29 cellular contexts compared by ENCODE assay signal in genomic region chr1:115211071-115211745, GRCh38.
A peak's percentile ranks its signal among the peaks of the same experiment; 100 is the strongest.
DNase-seq lines count a peak whose midpoint lies in the region; ATAC-seq, FAIRE-seq and TF ChIP-seq lines count a peak whose summit lies in the region.
"Had no signal": no experiment of that assay in that cellular context is flagged by ENCODE, and none has a peak within 500 bp of the region (broad histone marks: within the 10 kb centered on the region; RNA-seq: fewer than 3 reads in every experiment).

No MANE protein-coding gene starts in this region.

- DNase-seq in HepG2 (ENCODE audit: low spot score) = no peak
- peak; percentile 60 for DNase-seq in esophagus muscularis mucosa (ENCODE audit: extremely low spot score)
- DNase-seq in left ventricle myocardium superior = no peak
- no peak for DNase-seq in GM12892 (ENCODE audit: insufficient read length)
- no peak for DNase-seq in NCI-H524 (lab: John Stamatoyannopoulos, UW)
- no peak for DNase-seq in activated T-cell treated with anti-CD3 and anti-CD28 coated beads, Interleukin-2, amount 50 U/mL, for 4 hours
- DNase-seq in T1000 (lab: John Stamatoyannopoulos, UW) = no peak
- DNase-seq: activated CD4-positive, alpha-beta T cell treated with anti-CD3 and anti-CD28 coated beads for 48 hours; activated naive CD4-positive, alpha-beta T cell treated with anti-CD3 and anti-CD28 coated beads, Interleukin-2, amount 50 U/mL, for 16 hours; DND-41; GOT3; head of caudate nucleus; Karpas-422; kidney glomerular epithelial cell; mucosa of descending colon; NCI-H1417 treated with DMSO at 0.1 percent for 48 hours; NCI-H2081; NCI-H69; small intestine; stimulated activated naive CD8-positive, alpha-beta T cell treated with anti-CD3 and anti-CD28 coated beads, Interleukin-15, Interleukin-2, amounts not matched to agents 100 U/mL and 50 U/mL, for 24 hours; T-helper 9 cell had no signal

- no peaks in the 10 kb centered on the region for H3K27me3 ChIP-seq in liver (ENCODE audit: control insufficient read depth in 4 of 4, insufficient read depth in 4 of 4, low read length in 3 of 4)
- H3K27me3 ChIP-seq in HepG2 (ENCODE audit: control insufficient read depth in 1 of 2, insufficient read depth in 2 of 2, low read length in 2 of 2) = no peaks in the 10 kb centered on the region
- no peaks in the 10 kb centered on the region for H3K27me3 ChIP-seq in esophagus muscularis mucosa
- H3K27me3 ChIP-seq: foreskin keratinocyte, SJSA1 had no signal

- no peaks in the 10 kb centered on the region for H3K9me3 Mint-ChIP-seq in activated T-cell treated with anti-CD3 and anti-CD28 coated beads, Interleukin-2, amount 50 U/mL, for 4 hours
- H3K9me3 Mint-ChIP-seq: activated T-helper 2 cell treated with anti-CD3 and anti-CD28 coated beads, Interferon-gamma antibody, Interleukin-2, Interleukin-4, amounts not matched to agents 10 μg/mL and 5 μg/mL and 100 μg/mL, durations not matched to agents 14 hours and 24 hours and 36 hours had no signal

- H3K36me3 ChIP-seq in liver (ENCODE audit: control insufficient read depth in 4 of 4, insufficient read depth in 3 of 4, low read depth in 1 of 4, low read length in 3 of 4) (no peaks in the 10 kb centered on the region), HepG2 (replicated peaks in 1 of 2; ENCODE audit: control insufficient read depth in 1 of 2, insufficient read depth in 2 of 2, low read length in 2 of 2) (no peaks in the 10 kb centered on the region), esophagus muscularis mucosa (no peaks in the 10 kb centered on the region)
- H3K36me3 ChIP-seq: SJSA1 had no signal

- no peaks in the 10 kb centered on the region for H3K4me1 Mint-ChIP-seq in activated T-cell treated with anti-CD3 and anti-CD28 coated beads, Interleukin-2, amount 50 U/mL, for 4 hours (ENCODE audit: low read depth)
- H3K4me1 Mint-ChIP-seq: nephron had no signal

- H3K4me3 ChIP-seq in liver (ENCODE audit: low read depth in 1 of 3, low read length in 3 of 3) (no peak overlapping the region), HepG2 (replicated peaks in 1 of 3; ENCODE audit: insufficient read depth in 1 of 3, low read depth in 2 of 3, low read length in 3 of 3) (no peak overlapping the region), esophagus muscularis mucosa (no peak overlapping the region)
- H3K4me3 ChIP-seq: mucosa of descending colon, SJSA1 had no signal

- H2AFZ ChIP-seq in HepG2 (ENCODE audit: low read length) = no peak overlapping the region

- BruUV-seq in HepG2 (replicated peaks; lab: Mats Ljungman, UMichigan) = no TSS peak

- POLR2A ChIA-PET in HepG2 (lab: Yijun Ruan, JAX) = no interaction called here

- H3K4me2 ChIP-seq in HepG2 (ENCODE audit: low read depth, low read length) = no peak overlapping the region

- ATAC-seq in HepG2 = no peak
- ATAC-seq in left ventricle myocardium superior = peak; percentile 71
- no peak for ATAC-seq in activated T-cell treated with anti-CD3 and anti-CD28 coated beads, Interleukin-2, amount 50 U/mL, for 4 hours
- ATAC-seq: mucosa of descending colon; stimulated activated naive CD8-positive, alpha-beta T cell treated with anti-CD3 and anti-CD28 coated beads, Interleukin-15, Interleukin-2, amounts not matched to agents 100 U/mL and 50 U/mL, for 24 hours had no signal

- WGBS in liver = 83% methylated on average over 3 of the region's 3 CpGs
- WGBS in HepG2 (ENCODE audit: low lambda C conversion rate) = 25% methylated on average over 1 of the region's 3 CpGs
- 80% methylated on average over 3 of the region's 3 CpGs for WGBS in esophagus muscularis mucosa

- no peak for TF ChIP-seq POLR2A in HepG2 (IDR thresholded peaks at IDR 0.05; ENCODE audit: insufficient read depth in 1 of 2, low read depth in 2 of 2, low read length in 2 of 2)
- no peak for TF ChIP-seq POLR2A in esophagus muscularis mucosa (IDR thresholded peaks at IDR 0.05; ENCODE audit: low read depth)
- no peak for TF ChIP-seq POLR2A in GM12892 (IDR thresholded peaks at IDR 0.05; ENCODE audit: low read depth, low read length)

- H3K27ac ChIP-seq in liver (ENCODE audit: low read depth in 1 of 2, low read length in 2 of 2) (no peak overlapping the region), HepG2 (ENCODE audit: extremely low read length, insufficient read depth, low read length) (no peak overlapping the region), esophagus muscularis mucosa (replicated peaks in 1 of 4) (no peak overlapping the region)
- H3K27ac ChIP-seq: foreskin keratinocyte, SJSA1 had no signal

- FAIRE-seq in HepG2 (lab: Jason Lieb, UNC) (no peak), GM12892 (lab: Jason Lieb, UNC) (no peak)
- FAIRE-seq: D721Med, endothelial cell of umbilical vein, RCC 7860, small intestine had no signal

- H3K4me3 Mint-ChIP-seq in activated T-cell treated with anti-CD3 and anti-CD28 coated beads, Interleukin-2, amount 50 U/mL, for 4 hours = no peak overlapping the region
- H3K4me3 Mint-ChIP-seq: nephron had no signal

- intact Hi-C loops in HepG2 (cut with micrococcal nuclease; ENCODE audit: unreplicated experiment) (no loop called here), esophagus muscularis mucosa (cut with DNase I) (no loop called here), left ventricle myocardium superior (cut with micrococcal nuclease) (no loop called here)

- H3K4me1 ChIP-seq in liver (ENCODE audit: control insufficient read depth in 4 of 4, insufficient read depth in 4 of 4, low read length in 3 of 4) (no peaks in the 10 kb centered on the region), HepG2 (ENCODE audit: insufficient read depth, low read length) (no peaks in the 10 kb centered on the region), esophagus muscularis mucosa (peaks cover 0 to 4% (median 0%) of the 10 kb centered on the region in 4 donors)
- H3K4me1 ChIP-seq: SJSA1 had no signal

- H3K36me3 Mint-ChIP-seq in activated T-cell treated with anti-CD3 and anti-CD28 coated beads, Interleukin-2, amount 50 U/mL, for 4 hours (ENCODE audit: insufficient read depth) = no peaks in the 10 kb centered on the region

- no peaks in the 10 kb centered on the region for H3K9me3 ChIP-seq in liver (ENCODE audit: control insufficient read depth in 4 of 4, low read length in 3 of 4)
- no peaks in the 10 kb centered on the region for H3K9me3 ChIP-seq in HepG2 (ENCODE audit: low read length)
- H3K9me3 ChIP-seq in esophagus muscularis mucosa = no peaks in the 10 kb centered on the region
- H3K9me3 ChIP-seq: mucosa of descending colon, SJSA1 had no signal

- H3K9ac ChIP-seq in liver (ENCODE audit: low read depth in 1 of 2, low read length in 2 of 2) = no peak overlapping the region
- no peak overlapping the region for H3K9ac ChIP-seq in HepG2 (ENCODE audit: insufficient read depth, low read depth, low read length)

- TF ChIP-seq EP300 in HepG2 (IDR thresholded peaks at IDR 0.05; ENCODE audit: low read depth in 2 of 2, low read length in 2 of 2) (no peak), HepG2 (CRISPR knock-in tag; IDR thresholded peaks at IDR 0.05; ENCODE audit: borderline replicate concordance) (no peak), esophagus muscularis mucosa (IDR thresholded peaks at IDR 0.05) (no peak)

- in situ Hi-C loops in HepG2 (cut with HindIII; ENCODE audit: extremely low pct_ligation_motif_present, low pct_unique_long_range_greater_than_20kb) = no loop called here

- no peaks in the 10 kb centered on the region for H3K79me2 ChIP-seq in HepG2 (ENCODE audit: insufficient read depth, low read length)

- TF ChIP-seq RAD21 in liver (IDR thresholded peaks at IDR 0.05) (no peak), HepG2 (CRISPR knock-in tag; IDR thresholded peaks at IDR 0.05) (no peak)

- CTCF ChIA-PET in HepG2 (lab: Yijun Ruan, JAX; ENCODE audit: low intra/inter-chr PET ratio, low total read pairs) = no interaction called here

- H3K27me3 Mint-ChIP-seq in activated T-cell treated with anti-CD3 and anti-CD28 coated beads, Interleukin-2, amount 50 U/mL, for 4 hours (ENCODE audit: low read depth) = no peaks in the 10 kb centered on the region

- H4K20me1 ChIP-seq in HepG2 (ENCODE audit: insufficient read depth, low read length) = no peaks in the 10 kb centered on the region

- TF ChIP-seq CTCF in liver (IDR thresholded peaks at IDR 0.05; ENCODE audit: low read depth, low read length, missing input control) = no peak
- TF ChIP-seq CTCF in HepG2 (CRISPR knock-in tag; IDR thresholded peaks at IDR 0.05) = no peak
- no peak for TF ChIP-seq CTCF in esophagus muscularis mucosa (IDR thresholded peaks at IDR 0.05)

TF ChIP-seq in liver, 16 proteins besides CTCF, POLR2A, EP300 and RAD21:
- TF ChIP-seq HNF4G (IDR thresholded peaks at IDR 0.05) (no peak), NR2F2 (IDR thresholded peaks at IDR 0.05) (peak; percentile 19), HNF4A (conservative IDR thresholded peaks at IDR 0.05) (no peak), ATF3 (IDR thresholded peaks at IDR 0.05) (no peak)
TF ChIP-seq in liver: peak in this region for 1.

TF ChIP-seq in HepG2, 621 proteins besides CTCF, POLR2A, EP300 and RAD21 (continues in another document):
- no peak for TF ChIP-seq NFE2L1 (CRISPR knock-in tag; IDR thresholded peaks at IDR 0.05; ENCODE audit: borderline replicate concordance)
- no peak for TF ChIP-seq ZNF143 (CRISPR knock-in tag; IDR thresholded peaks at IDR 0.05)
- TF ChIP-seq ZNF644 (CRISPR knock-in tag; IDR thresholded peaks at IDR 0.05; ENCODE audit: low read depth) = no peak
- no peak for TF ChIP-seq SIN3A (IDR thresholded peaks at IDR 0.05; ENCODE audit: borderline replicate concordance, low read depth, low read length)
- TF ChIP-seq RCOR2 (CRISPR knock-in tag; IDR thresholded peaks at IDR 0.05) = no peak
- TF ChIP-seq ZNF207 (IDR thresholded peaks at IDR 0.05; ENCODE audit: borderline replicate concordance) = no peak
- TF ChIP-seq KDM5A (IDR thresholded peaks at IDR 0.05; ENCODE audit: borderline replicate concordance, low read length) = no peak
